17 cellular contexts compared by ENCODE assay signal in genomic region chr9:77826621-77827020, GRCh38.
A peak's percentile ranks its signal among the peaks of the same experiment; 100 is the strongest.
DNase-seq lines count a peak whose midpoint lies in the region; ATAC-seq, FAIRE-seq and TF ChIP-seq lines count a peak whose summit lies in the region.
"Had no signal": no experiment of that assay in that cellular context is flagged by ENCODE, and none has a peak within 500 bp of the region (broad histone marks: within the 10 kb centered on the region; RNA-seq: fewer than 3 reads in every experiment).

No MANE protein-coding gene starts in this region.

- peak overlapping the region; percentile 51 for H3K4me2 ChIP-seq in A549

- TF ChIP-seq RAD21 in A549 (conservative IDR thresholded peaks at IDR 0.05 in 1 of 2, IDR thresholded peaks at IDR 0.05 in 1 of 2), result no peak

- WGBS in A549 (ENCODE audit: missing lambda C conversion rate), result 49% methylated on average over 5 of the region's 5 CpGs

- no peaks in the 10 kb centered on the region for H3K9me3 ChIP-seq in A549
- no peaks in the 10 kb centered on the region for H3K9me3 ChIP-seq in SK-N-MC (ENCODE audit: low read depth, low read length)

- H3K4me1 ChIP-seq in A549, result peaks cover 30% of the 10 kb centered on the region

- no peak overlapping the region for H3K9ac ChIP-seq in SK-N-MC (ENCODE audit: insufficient read length)

- POLR2A ChIA-PET in A549 (lab: Yijun Ruan, JAX), result no interaction called here

- ATAC-seq in A549 (no peak), HG03432 (IDR thresholded peaks at IDR 0.05; ENCODE audit: unreplicated experiment) (peak; percentile 44), GM21825 (IDR thresholded peaks at IDR 0.05; ENCODE audit: unreplicated experiment) (no peak), GM18858 (IDR thresholded peaks at IDR 0.05; ENCODE audit: unreplicated experiment) (no peak)

- no peak overlapping the region for H3K4me3 ChIP-seq in A549
- H3K4me3 ChIP-seq in SK-N-MC, result no peak overlapping the region

- TF ChIP-seq POLR2A in A549 (IDR thresholded peaks at IDR 0.05; ENCODE audit: low read length), result no peak

- DNase-seq in A549 (ENCODE audit: low read depth in 1 of 2, low spot score in 1 of 2) (no peak), SK-N-MC (ENCODE audit: low read depth, low spot score) (no peak), foreskin melanocyte (peak; percentile 72), mesenteric fat pad (ENCODE audit: low spot score) (no peak), KG1 (lab: John Stamatoyannopoulos, UW) (no peak)
- DNase-seq: DMS79, NCI-H1092 treated with DMSO at 0.1 percent for 48 hours, NCI-H1694 treated with DMSO at 0.1 percent for 48 hours, NCI-H446 treated with DMSO at 0.1 percent for 48 hours, NCI-H774, SIG-M5, SW 1271 had no signal

- no peak for FAIRE-seq in A549 (lab: Jason Lieb, UNC)
- FAIRE-seq: GM12891, H1 had no signal

- CTCF ChIA-PET in A549 (lab: Yijun Ruan, JAX), result interaction anchor here (1.0 to 1.1 kb wide), 2 partner anchors 14 to 209 kb away, joined by 3 read pairs; no protein-coding TSS in a partner anchor

- no peak for TF ChIP-seq EP300 in A549 (IDR thresholded peaks at IDR 0.05)

- no peaks in the 10 kb centered on the region for H3K36me3 ChIP-seq in SK-N-MC (ENCODE audit: insufficient read depth, low read length)

- H3K27ac ChIP-seq in A549 (peak overlapping the region in 1 of 2 experiments; percentile 51; a peak in 3 of 6 replicates), SK-N-MC (0 out of 2 replicates have a peak overlapping the region, but pooled peaks have one; percentile 7)

- no peak for TF ChIP-seq CTCF in A549 (IDR thresholded peaks at IDR 0.05)

TF ChIP-seq in A549, 52 proteins besides CTCF, POLR2A, EP300 and RAD21:
- TF ChIP-seq FOXS1 (CRISPR knock-in tag; IDR thresholded peaks at IDR 0.05) (no peak), CHD2 (IDR thresholded peaks at IDR 0.05; ENCODE audit: low read length, partially characterized antibody) (no peak), HOXB13 (CRISPR knock-in tag; IDR thresholded peaks at IDR 0.05; ENCODE audit: low read depth) (no peak), MAFK (IDR thresholded peaks at IDR 0.05; ENCODE audit: partially characterized antibody) (no peak), TP53 (CRISPR knock-in tag; IDR thresholded peaks at IDR 0.05) (no peak), SMC3 (IDR thresholded peaks at IDR 0.05) (no peak), E2F6 (IDR thresholded peaks at IDR 0.05; ENCODE audit: borderline replicate concordance, low read depth) (no peak), FOSL2 (IDR thresholded peaks at IDR 0.05) (no peak), FOSL2 (CRISPR knock-in tag; IDR thresholded peaks at IDR 0.05) (no peak), TFCP2L1 (CRISPR knock-in tag; IDR thresholded peaks at IDR 0.05) (no peak), EHF (CRISPR knock-in tag; IDR thresholded peaks at IDR 0.05) (no peak), GATA3 (IDR thresholded peaks at IDR 0.05; ENCODE audit: borderline replicate concordance) (no peak), FOSB (CRISPR knock-in tag; IDR thresholded peaks at IDR 0.05) (no peak), NR3C1 (IDR thresholded peaks at IDR 0.05) (no peak), MAZ (IDR thresholded peaks at IDR 0.05; ENCODE audit: borderline replicate concordance, low read depth, low read length) (no peak), CBX2 (IDR thresholded peaks at IDR 0.05; ENCODE audit: borderline replicate concordance, low read depth) (no peak), EHMT2 (IDR thresholded peaks at IDR 0.05; ENCODE audit: low read depth) (no peak)
- TF ChIP-seq, protein P1, sequence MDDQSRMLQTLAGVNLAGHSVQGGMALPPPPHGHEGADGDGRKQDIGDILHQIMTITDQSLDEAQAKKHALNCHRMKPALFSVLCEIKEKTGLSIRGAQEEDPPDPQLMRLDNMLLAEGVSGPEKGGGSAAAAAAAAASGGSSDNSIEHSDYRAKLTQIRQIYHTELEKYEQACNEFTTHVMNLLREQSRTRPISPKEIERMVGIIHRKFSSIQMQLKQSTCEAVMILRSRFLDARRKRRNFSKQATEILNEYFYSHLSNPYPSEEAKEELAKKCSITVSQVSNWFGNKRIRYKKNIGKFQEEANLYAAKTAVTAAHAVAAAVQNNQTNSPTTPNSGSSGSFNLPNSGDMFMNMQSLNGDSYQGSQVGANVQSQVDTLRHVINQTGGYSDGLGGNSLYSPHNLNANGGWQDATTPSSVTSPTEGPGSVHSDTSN (IDR thresholded peaks at IDR 0.05), result no peak
- TF ChIP-seq, protein P2, sequence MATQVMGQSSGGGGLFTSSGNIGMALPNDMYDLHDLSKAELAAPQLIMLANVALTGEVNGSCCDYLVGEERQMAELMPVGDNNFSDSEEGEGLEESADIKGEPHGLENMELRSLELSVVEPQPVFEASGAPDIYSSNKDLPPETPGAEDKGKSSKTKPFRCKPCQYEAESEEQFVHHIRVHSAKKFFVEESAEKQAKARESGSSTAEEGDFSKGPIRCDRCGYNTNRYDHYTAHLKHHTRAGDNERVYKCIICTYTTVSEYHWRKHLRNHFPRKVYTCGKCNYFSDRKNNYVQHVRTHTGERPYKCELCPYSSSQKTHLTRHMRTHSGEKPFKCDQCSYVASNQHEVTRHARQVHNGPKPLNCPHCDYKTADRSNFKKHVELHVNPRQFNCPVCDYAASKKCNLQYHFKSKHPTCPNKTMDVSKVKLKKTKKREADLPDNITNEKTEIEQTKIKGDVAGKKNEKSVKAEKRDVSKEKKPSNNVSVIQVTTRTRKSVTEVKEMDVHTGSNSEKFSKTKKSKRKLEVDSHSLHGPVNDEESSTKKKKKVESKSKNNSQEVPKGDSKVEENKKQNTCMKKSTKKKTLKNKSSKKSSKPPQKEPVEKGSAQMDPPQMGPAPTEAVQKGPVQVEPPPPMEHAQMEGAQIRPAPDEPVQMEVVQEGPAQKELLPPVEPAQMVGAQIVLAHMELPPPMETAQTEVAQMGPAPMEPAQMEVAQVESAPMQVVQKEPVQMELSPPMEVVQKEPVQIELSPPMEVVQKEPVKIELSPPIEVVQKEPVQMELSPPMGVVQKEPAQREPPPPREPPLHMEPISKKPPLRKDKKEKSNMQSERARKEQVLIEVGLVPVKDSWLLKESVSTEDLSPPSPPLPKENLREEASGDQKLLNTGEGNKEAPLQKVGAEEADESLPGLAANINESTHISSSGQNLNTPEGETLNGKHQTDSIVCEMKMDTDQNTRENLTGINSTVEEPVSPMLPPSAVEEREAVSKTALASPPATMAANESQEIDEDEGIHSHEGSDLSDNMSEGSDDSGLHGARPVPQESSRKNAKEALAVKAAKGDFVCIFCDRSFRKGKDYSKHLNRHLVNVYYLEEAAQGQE (IDR thresholded peaks at IDR 0.05), result no peak
